8 cellular contexts compared by ENCODE assay signal in the genomic region with DNA sequence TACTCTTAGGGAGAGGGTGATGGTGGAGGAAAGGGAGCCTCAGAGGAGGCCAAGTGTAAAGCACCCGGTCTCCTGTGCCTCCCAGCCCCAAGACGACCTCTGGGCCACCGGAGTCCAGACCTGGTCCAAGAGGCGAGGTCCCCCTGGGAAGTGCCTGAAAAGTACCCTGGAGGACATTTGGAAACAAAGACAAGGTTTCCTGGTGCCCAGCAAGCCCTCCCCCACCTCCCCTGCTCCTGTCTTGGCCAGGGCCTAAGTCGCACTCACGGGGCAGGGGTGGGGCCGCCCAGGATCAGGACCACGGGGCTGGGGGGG. TPM values are rescaled to one million over a fixed set of nuclear protein-coding genes. Genes with fewer than 3 reads are reported as not detected.
A peak's percentile ranks its signal among the peaks of the same experiment; 100 is the strongest.
DNase-seq lines count a peak whose midpoint lies in the region; ATAC-seq and TF ChIP-seq lines count a peak whose summit lies in the region.

No MANE protein-coding gene starts in this region.

- TF ChIP-seq CTCF in right atrium auricular region (IDR thresholded peaks at IDR 0.05) (no peak), body of pancreas (IDR thresholded peaks at IDR 0.05) (no peak), type B pancreatic cell (conservative IDR thresholded peaks at IDR 0.05) (no peak)

- H3K36me3 ChIP-seq in right atrium auricular region = no peaks in the 10 kb centered on the region
- no peaks in the 10 kb centered on the region for H3K36me3 ChIP-seq in body of pancreas (replicated peaks in 1 of 2; ENCODE audit: insufficient read depth in 1 of 2, low read depth in 2 of 2)

- no peak for DNase-seq in right atrium auricular region (ENCODE audit: low spot score)
- DNase-seq in left ventricle myocardium superior = no peak
- DNase-seq in body of pancreas = peak in 1 of 4 donors; percentile 5
- no peak for DNase-seq in naive thymus-derived CD8-positive, alpha-beta T cell
- no peak for DNase-seq in NCI-H748 (lab: John Stamatoyannopoulos, UW; ENCODE audit: unreplicated experiment)
- DNase-seq in type B pancreatic cell (ENCODE audit: extremely low spot score, unreplicated experiment) = no peak

- H3K4me3 Mint-ChIP-seq in naive thymus-derived CD8-positive, alpha-beta T cell = peak overlapping the region in 6 of 10 donors; percentile 10 to 65 (median 46)
- no peak overlapping the region for H3K4me3 Mint-ChIP-seq in type B pancreatic cell

- 77 to 93% methylated on average over 4 to 8 of the region's 8 CpGs for WGBS in body of pancreas, 2 donors

- H3K27ac Mint-ChIP-seq in naive thymus-derived CD8-positive, alpha-beta T cell = peak overlapping the region in 3 of 10 donors; percentile 8 to 84 (median 46)
- H3K27ac Mint-ChIP-seq in type B pancreatic cell = no peak overlapping the region

- no peak for ATAC-seq in left ventricle myocardium superior
- no peak for ATAC-seq in body of pancreas
- ATAC-seq in naive thymus-derived CD8-positive, alpha-beta T cell = no peak
- no peak for ATAC-seq in GM18868 (IDR thresholded peaks at IDR 0.05; ENCODE audit: unreplicated experiment)
- ATAC-seq in GM21717 (IDR thresholded peaks at IDR 0.05; ENCODE audit: unreplicated experiment) = no peak

- H3K27ac ChIP-seq in right atrium auricular region (peak overlapping the region; percentile 50 to 61), body of pancreas (peak overlapping the region; percentile 40 to 84 (median 69))

- H3K4me1 Mint-ChIP-seq in naive thymus-derived CD8-positive, alpha-beta T cell = peaks cover 18 to 74% (median 64%) of the 10 kb centered on the region in 4 donors
- no peaks in the 10 kb centered on the region for H3K4me1 Mint-ChIP-seq in type B pancreatic cell (ENCODE audit: unreplicated experiment)

- H3K4me1 ChIP-seq in right atrium auricular region (peaks cover 0 to 87% of the 10 kb centered on the region in 2 donors), body of pancreas (peaks cover 59% of the 10 kb centered on the region)

- H3K27me3 ChIP-seq in right atrium auricular region (no peaks in the 10 kb centered on the region), body of pancreas (no peaks in the 10 kb centered on the region)

- H3K27me3 Mint-ChIP-seq in naive thymus-derived CD8-positive, alpha-beta T cell = no peaks in the 10 kb centered on the region
- no peaks in the 10 kb centered on the region for H3K27me3 Mint-ChIP-seq in type B pancreatic cell

- TF ChIP-seq POLR2A in body of pancreas (IDR thresholded peaks at IDR 0.05) = no peak

- H3K9me3 ChIP-seq in right atrium auricular region (no peaks in the 10 kb centered on the region), body of pancreas (no peaks in the 10 kb centered on the region)

- H3K36me3 Mint-ChIP-seq in naive thymus-derived CD8-positive, alpha-beta T cell = no peaks in the 10 kb centered on the region
- H3K36me3 Mint-ChIP-seq in type B pancreatic cell = no peaks in the 10 kb centered on the region

- peak overlapping the region in 1 of 2 donors; percentile 90 for H3K4me3 ChIP-seq in right atrium auricular region
- no peak overlapping the region for H3K4me3 ChIP-seq in body of pancreas

- intact Hi-C loops in left ventricle myocardium superior (cut with micrococcal nuclease) (no loop called here), body of pancreas (cut with DNase I) (no loop called here)

- POLR2A ChIA-PET in naive thymus-derived CD8-positive, alpha-beta T cell (lab: Charles Lee) = interaction anchor here (0.6 to 1.5 kb wide), 3 partner anchors 36 to 60 kb away, joined by 3 to 7 read pairs (median 3); a partner anchor contains a TSS

- peaks cover 0 to 1% (median 0%) of the 10 kb centered on the region in 9 donors for H3K9me3 Mint-ChIP-seq in naive thymus-derived CD8-positive, alpha-beta T cell
- no peaks in the 10 kb centered on the region for H3K9me3 Mint-ChIP-seq in type B pancreatic cell

RNA-seq across cellular contexts. Expression of a gene that starts 0.5 kb away (rescaled TPM):
- 10 to 100 TPM; 20.1 to 25.2 TPM for total RNA-seq in right atrium auricular region
- 25.6 TPM for total RNA-seq in left ventricle myocardium superior
- 10 to 100 TPM; 29.0 to 33.5 TPM for total RNA-seq in body of pancreas
- total RNA-seq in naive thymus-derived CD8-positive, alpha-beta T cell = 10 to 100 TPM; 27.8 to 28.3 TPM
- 10 to 100 TPM in 1 of 3 donors, 1 to 10 TPM in 2; 4.8 to 10.8 (median 5.4) TPM for polyA plus RNA-seq in naive thymus-derived CD8-positive, alpha-beta T cell
- 31.4 and 45.4 TPM in 2 replicates for total RNA-seq in type B pancreatic cell (ENCODE audit: low replicate concordance)

RNA-seq across cellular contexts. Expression of a gene that starts 36.2 kb away (rescaled TPM):
- 10 to 100 TPM; 28.0 to 45.8 TPM for total RNA-seq in right atrium auricular region
- total RNA-seq in left ventricle myocardium superior = 24.0 TPM
- 10 to 100 TPM; 39.7 to 75.8 TPM for total RNA-seq in body of pancreas
- 10 to 100 TPM; 48.1 to 48.4 TPM for total RNA-seq in naive thymus-derived CD8-positive, alpha-beta T cell
- 10 to 100 TPM; 34.2 to 52.5 (median 43.5) TPM for polyA plus RNA-seq in naive thymus-derived CD8-positive, alpha-beta T cell
- total RNA-seq in type B pancreatic cell (ENCODE audit: low replicate concordance) = 25.3 and 26.1 TPM in 2 replicates

RNA-seq across cellular contexts. Expression of a gene that starts 51.3 kb away (rescaled TPM):
- total RNA-seq in right atrium auricular region = 100 to 1,000 TPM; 171 to 196 TPM
- 228 TPM for total RNA-seq in left ventricle myocardium superior
- total RNA-seq in body of pancreas = 100 to 1,000 TPM in 1 of 2 donors, 10 to 100 TPM in 1; 84.1 to 266 TPM
- total RNA-seq in naive thymus-derived CD8-positive, alpha-beta T cell = 100 to 1,000 TPM; 302 to 309 TPM
- 100 to 1,000 TPM; 129 to 151 (median 150) TPM for polyA plus RNA-seq in naive thymus-derived CD8-positive, alpha-beta T cell
- total RNA-seq in type B pancreatic cell (ENCODE audit: low replicate concordance) = 197 and 235 TPM in 2 replicates
